Comparison of ENCODE assay signal across 8 cellular contexts in the genomic region with DNA sequence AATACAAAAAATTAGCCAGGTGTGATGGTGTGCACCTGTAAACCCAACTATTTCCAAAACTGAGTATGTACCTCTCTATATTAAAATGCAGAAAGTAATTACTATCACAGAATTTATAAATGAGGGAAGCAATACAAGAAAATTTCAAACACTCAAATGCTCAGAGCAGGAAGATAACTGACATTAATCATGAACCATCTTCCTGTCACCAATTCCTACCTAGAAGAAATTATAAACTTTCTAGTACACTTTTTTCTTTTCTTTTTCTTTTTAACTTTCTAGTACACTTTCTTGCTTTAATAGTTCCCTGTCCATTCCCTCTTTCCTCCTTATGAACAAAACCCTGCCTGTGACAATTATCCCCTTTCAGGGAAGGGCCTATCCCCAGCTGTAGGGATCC.
"Had no signal": no experiment of that assay in that cellular context is flagged by ENCODE, and none has a peak within 500 bp of the region (broad histone marks: within the 10 kb centered on the region; RNA-seq: fewer than 3 reads in every experiment).

No MANE protein-coding gene starts in this region.

- H3K4me3 ChIP-seq: GM12878 had no signal

- ATAC-seq: GM12878 had no signal

- DNase-seq: GDM1, GF-D8 had no signal

- FAIRE-seq: G401.6, GM12878, GM12891, GM12892, GM18507, GM19239 had no signal
